In genomic region chr1:207863893-207864535, GRCh38 we compare ENCODE assay signal across 9 cellular contexts. TPM values are rescaled to one million over a fixed set of nuclear protein-coding genes. Genes with fewer than 3 reads are reported as not detected.
DNase-seq lines count a peak whose midpoint lies in the region; ATAC-seq, FAIRE-seq and TF ChIP-seq lines count a peak whose summit lies in the region.
"Had no signal": no experiment of that assay in that cellular context is flagged by ENCODE, and none has a peak within 500 bp of the region (broad histone marks: within the 10 kb centered on the region; RNA-seq: fewer than 3 reads in every experiment).

No MANE protein-coding gene starts in this region.

- H3K27me3 Mint-ChIP-seq in T-helper 2 cell treated with Interferon-gamma antibody and Interleukin-4, amounts not matched to agents 5 μg/mL and 100 μg/mL, for 36 hours (ENCODE audit: low read depth) = no peaks in the 10 kb centered on the region

- no peak for TF ChIP-seq EP300 in esophagus muscularis mucosa (IDR thresholded peaks at IDR 0.05)

- H3K9me3 ChIP-seq in esophagus muscularis mucosa = no peaks in the 10 kb centered on the region
- no peaks in the 10 kb centered on the region for H3K9me3 ChIP-seq in tibial artery

- H3K4me3 ChIP-seq in esophagus muscularis mucosa = no peak overlapping the region
- no peak overlapping the region for H3K4me3 ChIP-seq in tibial artery

- peak overlapping the region; percentile 65 to 98 (median 98) for H3K27ac ChIP-seq in esophagus muscularis mucosa (replicated peaks in 1 of 4)
- H3K27ac ChIP-seq in tibial artery = peak overlapping the region; percentile 94 to 99

- FAIRE-seq in GM12892 (lab: Jason Lieb, UNC) = peak; percentile 82
- FAIRE-seq: bronchial epithelial cell had no signal

- no peaks in the 10 kb centered on the region for H3K27me3 ChIP-seq in esophagus muscularis mucosa
- no peaks in the 10 kb centered on the region for H3K27me3 ChIP-seq in tibial artery

- peaks cover 71 to 88% (median 86%) of the 10 kb centered on the region in 4 donors for H3K4me1 ChIP-seq in esophagus muscularis mucosa
- peaks cover 6 to 73% (median 55%) of the 10 kb centered on the region in 4 donors for H3K4me1 ChIP-seq in tibial artery

- peaks cover 58% of the 10 kb centered on the region for H3K4me1 Mint-ChIP-seq in T-helper 2 cell treated with Interferon-gamma antibody and Interleukin-4, amounts not matched to agents 5 μg/mL and 100 μg/mL, for 36 hours (ENCODE audit: low read depth)

- TF ChIP-seq POLR2A in GM12892 (IDR thresholded peaks at IDR 0.05; ENCODE audit: low read depth, low read length) (no peak), esophagus muscularis mucosa (IDR thresholded peaks at IDR 0.05; ENCODE audit: low read depth) (no peak)

- H3K36me3 ChIP-seq in esophagus muscularis mucosa (peaks cover 0 to 20% (median 5%) of the 10 kb centered on the region in 4 donors), tibial artery (peaks cover 0 to 8% (median 5%) of the 10 kb centered on the region in 3 donors)

- H3K4me3 Mint-ChIP-seq in T-helper 2 cell treated with Interferon-gamma antibody and Interleukin-4, amounts not matched to agents 5 μg/mL and 100 μg/mL, for 36 hours = peak overlapping the region; percentile 71

- TF ChIP-seq CTCF in esophagus muscularis mucosa (IDR thresholded peaks at IDR 0.05) (no peak), tibial artery (IDR thresholded peaks at IDR 0.05) (no peak)

- peak; percentile 53 for DNase-seq in GM12892 (ENCODE audit: insufficient read length)
- no peak for DNase-seq in T-helper 2 cell treated with Interferon-gamma antibody and Interleukin-4, amounts not matched to agents 5 μg/mL and 100 μg/mL, for 36 hours (ENCODE audit: low spot score)
- no peak for DNase-seq in esophagus muscularis mucosa (ENCODE audit: extremely low spot score)
- DNase-seq in tibial artery = no peak
- DNase-seq in AG08395 (ENCODE audit: low spot score) = no peak
- DNase-seq in 8988T = no peak
- DNase-seq in SW 1271 (lab: John Stamatoyannopoulos, UW) = no peak

- no peaks in the 10 kb centered on the region for H3K9me3 Mint-ChIP-seq in T-helper 2 cell treated with Interferon-gamma antibody and Interleukin-4, amounts not matched to agents 5 μg/mL and 100 μg/mL, for 36 hours

- intact Hi-C loops in esophagus muscularis mucosa (cut with DNase I) (loop anchor here (10.0 kb wide), 1 partner anchor 49 kb away; no protein-coding TSS in a partner anchor), tibial artery (cut with DNase I; ENCODE audit: low total_unique reads) (no loop called here)

- peak overlapping the region; percentile 70 for H3K27ac Mint-ChIP-seq in T-helper 2 cell treated with Interferon-gamma antibody and Interleukin-4, amounts not matched to agents 5 μg/mL and 100 μg/mL, for 36 hours

- peak; percentile 51 for ATAC-seq in HG02798 (IDR thresholded peaks at IDR 0.05; ENCODE audit: poor library complexity, unreplicated experiment)

- H3K36me3 Mint-ChIP-seq in T-helper 2 cell treated with Interferon-gamma antibody and Interleukin-4, amounts not matched to agents 5 μg/mL and 100 μg/mL, for 36 hours (ENCODE audit: low read depth) = peaks cover 62% of the 10 kb centered on the region

- 68% methylated on average over 8 of the region's 8 CpGs for WGBS in esophagus muscularis mucosa

RNA-seq across cellular contexts. Expression of gene CD34, which starts 46.9 kb away (rescaled TPM):
- not detected for polyA plus RNA-seq in GM12892 (2012; ENCODE audit: missing spikeins)
- 100 to 1,000 TPM in 2 of 4 donors, 10 to 100 TPM in 2; 70.2 to 136 (median 93.3) TPM for total RNA-seq in esophagus muscularis mucosa
- total RNA-seq: bronchial epithelial cell had no signal
